Comparison of ENCODE assay signal across 15 cellular contexts in genomic region chr11:69496631-69497220, GRCh38. TPM values are rescaled to one million over a fixed set of nuclear protein-coding genes. Genes with fewer than 3 reads are reported as not detected.
A peak's percentile ranks its signal among the peaks of the same experiment; 100 is the strongest.
DNase-seq lines count a peak whose midpoint lies in the region; ATAC-seq and TF ChIP-seq lines count a peak whose summit lies in the region.
"Had no signal": no experiment of that assay in that cellular context is flagged by ENCODE, and none has a peak within 500 bp of the region (broad histone marks: within the 10 kb centered on the region; RNA-seq: fewer than 3 reads in every experiment).

No MANE protein-coding gene starts in this region.

- H3K9me3 ChIP-seq in adipocyte (ENCODE audit: control insufficient read depth, low read length), result no peaks in the 10 kb centered on the region
- H3K9me3 ChIP-seq in heart left ventricle, result no peaks in the 10 kb centered on the region
- H3K9me3 ChIP-seq in osteoblast (ENCODE audit: low read depth, low read length), result no peaks in the 10 kb centered on the region
- no peaks in the 10 kb centered on the region for H3K9me3 ChIP-seq in uterus

- H3K79me2 ChIP-seq in osteoblast (ENCODE audit: insufficient read depth, low read length), result no peaks in the 10 kb centered on the region

- ATAC-seq in heart left ventricle, result peak; percentile 7 to 42 (median 32)
- no peak for ATAC-seq in GM21381 (IDR thresholded peaks at IDR 0.05; ENCODE audit: unreplicated experiment)

- no peak for TF ChIP-seq CTCF in heart left ventricle (IDR thresholded peaks at IDR 0.05)
- TF ChIP-seq CTCF in osteoblast (IDR thresholded peaks at IDR 0.05; ENCODE audit: extremely low read depth, low read depth, low read length), result no peak
- no peak for TF ChIP-seq CTCF in uterus (IDR thresholded peaks at IDR 0.05)

- H3K4me3 ChIP-seq in adipocyte (ENCODE audit: low read length), result peak overlapping the region; percentile 53
- H3K4me3 ChIP-seq in heart left ventricle, result no peak overlapping the region
- H3K4me3 ChIP-seq in osteoblast (ENCODE audit: insufficient read depth, low read length), result peak overlapping the region; percentile 2
- H3K4me3 ChIP-seq in uterus, result no peak overlapping the region

- TF ChIP-seq POLR2A in heart left ventricle (IDR thresholded peaks at IDR 0.05), result no peak
- no peak for TF ChIP-seq POLR2A in uterus (IDR thresholded peaks at IDR 0.05)

- peak overlapping the region; percentile 29 for H3K4me2 ChIP-seq in osteoblast (ENCODE audit: insufficient read depth, low read length)

- H3K27me3 ChIP-seq in adipocyte (replicated peaks; ENCODE audit: control insufficient read depth, insufficient read depth, low read length) (no peaks in the 10 kb centered on the region), heart left ventricle (no peaks in the 10 kb centered on the region), osteoblast (ENCODE audit: insufficient read depth, low read length) (no peaks in the 10 kb centered on the region), uterus (no peaks in the 10 kb centered on the region)

- intact Hi-C loops in heart left ventricle (cut with DNase I), result loop anchor here in 6 of 10 donors (2.0 to 10.0 kb wide), 7 partner anchors 46 to 372 kb away; partner anchors contain the start of gene CCND1 (in 2 of the 6)
- intact Hi-C loops in uterus (cut with DNase I; ENCODE audit: low total_unique reads), result no loop called here

- no peaks in the 10 kb centered on the region for H4K20me1 ChIP-seq in osteoblast (ENCODE audit: insufficient read depth, low read length)

- H3K4me1 ChIP-seq in adipocyte (ENCODE audit: control insufficient read depth, insufficient read depth, low read length), result peaks cover 13% of the 10 kb centered on the region
- peaks cover 3 to 71% (median 28%) of the 10 kb centered on the region in 12 donors for H3K4me1 ChIP-seq in heart left ventricle
- peaks cover 12% of the 10 kb centered on the region for H3K4me1 ChIP-seq in osteoblast (ENCODE audit: insufficient read depth, low read length)
- H3K4me1 ChIP-seq in uterus, result peaks cover 0 to 11% of the 10 kb centered on the region in 2 donors

- H2AFZ ChIP-seq in osteoblast (ENCODE audit: low read length), result no peak overlapping the region

- H3K27ac ChIP-seq in heart left ventricle (peak overlapping the region; percentile 64 to 94 (median 88)), osteoblast (ENCODE audit: low read depth, low read length) (peak overlapping the region; percentile 58), uterus (peak overlapping the region; percentile 25 to 86)

- DNase-seq in adipocyte (ENCODE audit: low read depth), result no peak
- DNase-seq in heart left ventricle, result peak in 2 of 5 donors; percentile 22 to 50
- no peak for DNase-seq in osteoblast (ENCODE audit: insufficient read length, low spot score, missing footprints)
- DNase-seq in uterus, result no peak
- no peak for DNase-seq in iPS-NIHi11 (ENCODE audit: low spot score)
- DNase-seq in T-helper 9 cell, result no peak
- DNase-seq: activated CD4-positive, alpha-beta T cell treated with anti-CD3 and anti-CD28 coated beads for 1 hour; CD4-positive, CD25-positive, alpha-beta regulatory T cell; H9; NCI-H1105 treated with DMSO at 0.1 percent for 48 hours; NCI-H524 treated with DMSO at 0.1 percent for 48 hours; SIG-M5; stimulated activated CD4-positive, alpha-beta T cell treated with anti-CD3 and anti-CD28 coated beads, Interleukin-1b, Interleukin-23, amount 100 ng/mL, for 48 hours had no signal

- H3K9ac ChIP-seq in adipocyte (ENCODE audit: low read length), result peak overlapping the region; percentile 59

- WGBS in heart left ventricle, 4 donors, result 34 to 56% (median 42%) methylated on average over 5 to 12 of the region's 12 CpGs

- H3K36me3 ChIP-seq in adipocyte (ENCODE audit: control insufficient read depth, insufficient read depth, low read length, severe bottlenecking), result no peaks in the 10 kb centered on the region
- H3K36me3 ChIP-seq in heart left ventricle, result no peaks in the 10 kb centered on the region
- H3K36me3 ChIP-seq in osteoblast (ENCODE audit: insufficient read depth, low read length), result no peaks in the 10 kb centered on the region
- no peaks in the 10 kb centered on the region for H3K36me3 ChIP-seq in uterus

RNA-seq across cellular contexts. Expression of gene LINC01488, which starts 15.3 kb away (rescaled TPM):
- total RNA-seq in heart left ventricle, result under 1 TPM in 5 of 9 donors, not detected in 4; 0.04 to 0.42 (median 0.13) TPM
- under 1 TPM in 1 of 2 donors, not detected in 1; 0.23 TPM for polyA plus RNA-seq in heart left ventricle
- total RNA-seq in osteoblast, result not detected in 2 replicates
- not detected for total RNA-seq in uterus
- total RNA-seq: CD4-positive, CD25-positive, alpha-beta regulatory T cell; esophagus mucosa; H9 had no signal
- polyA plus RNA-seq: CD4-positive, CD25-positive, alpha-beta regulatory T cell had no signal

Comparison
In these comparisons a context has a peak if more than half of its experiments do, and no peak if none do; other contexts are left out.
1. H3K4me3 ChIP-seq: peak in adipocyte (single experiment) and osteoblast (single experiment); none in heart left ventricle (0 of 12) and uterus (0 of 2).
2. Peak in every context shown above with its lines, with median percentiles within 50 percentile points of each other: H3K27ac ChIP-seq.